In genomic region chr14:69660344-69661193, GRCh38 we compare ENCODE assay signal across 12 cellular contexts. TPM values are rescaled to one million over a fixed set of nuclear protein-coding genes. Genes with fewer than 3 reads are reported as not detected.
DNase-seq lines count a peak whose midpoint lies in the region; ATAC-seq, FAIRE-seq and TF ChIP-seq lines count a peak whose summit lies in the region.
"Had no signal": no experiment of that assay in that cellular context is flagged by ENCODE, and none has a peak within 500 bp of the region (broad histone marks: within the 10 kb centered on the region; RNA-seq: fewer than 3 reads in every experiment).

No MANE protein-coding gene starts in this region.

- no peak for TF ChIP-seq POLR2A in esophagus muscularis mucosa (IDR thresholded peaks at IDR 0.05; ENCODE audit: low read depth)

- H3K4me1 Mint-ChIP-seq in activated T-cell treated with anti-CD3 and anti-CD28 coated beads, Interleukin-2, amount 50 U/mL, for 24 hours (ENCODE audit: low read depth), result peaks cover 96% of the 10 kb centered on the region
- H3K4me1 Mint-ChIP-seq in activated CD4-positive, alpha-beta memory T cell treated with anti-CD3 and anti-CD28 coated beads for 36 hours (ENCODE audit: low read depth), result peaks cover 98% of the 10 kb centered on the region
- peaks cover 80% of the 10 kb centered on the region for H3K4me1 Mint-ChIP-seq in stimulated activated naive CD8-positive, alpha-beta T cell treated with anti-CD3 and anti-CD28 coated beads, Interleukin-15, amount 100 ng/mL, for 72 hours

- CTCF ChIA-PET in activated CD4-positive, alpha-beta memory T cell treated with anti-CD3 and anti-CD28 coated beads for 36 hours (lab: Charles Lee), result interaction anchor here (1.4 to 1.6 kb wide), 2 partner anchors 9 to 15 kb away, joined by 4 to 5 read pairs; no protein-coding TSS in a partner anchor

- intact Hi-C loops in activated CD4-positive, alpha-beta memory T cell treated with anti-CD3 and anti-CD28 coated beads for 36 hours (cut with micrococcal nuclease), result loop anchor here (1.0 kb wide), 1 partner anchor 8 kb away; no protein-coding TSS in a partner anchor
- intact Hi-C loops in esophagus muscularis mucosa (cut with DNase I), result no loop called here
- intact Hi-C loops in left colon (cut with DNase I, micrococcal nuclease), result no loop called here

- WGBS in esophagus muscularis mucosa, result 89% methylated on average over 2 of the region's 2 CpGs

- TF ChIP-seq CTCF in esophagus muscularis mucosa (IDR thresholded peaks at IDR 0.05), result no peak

- no peaks in the 10 kb centered on the region for H3K9me3 Mint-ChIP-seq in activated T-cell treated with anti-CD3 and anti-CD28 coated beads, Interleukin-2, amount 50 U/mL, for 24 hours
- no peaks in the 10 kb centered on the region for H3K9me3 Mint-ChIP-seq in activated CD4-positive, alpha-beta memory T cell treated with anti-CD3 and anti-CD28 coated beads for 36 hours
- no peaks in the 10 kb centered on the region for H3K9me3 Mint-ChIP-seq in stimulated activated naive CD8-positive, alpha-beta T cell treated with anti-CD3 and anti-CD28 coated beads, Interleukin-15, amount 100 ng/mL, for 72 hours

- H3K27me3 Mint-ChIP-seq in activated T-cell treated with anti-CD3 and anti-CD28 coated beads, Interleukin-2, amount 50 U/mL, for 24 hours, result no peaks in the 10 kb centered on the region
- H3K27me3 Mint-ChIP-seq in activated CD4-positive, alpha-beta memory T cell treated with anti-CD3 and anti-CD28 coated beads for 36 hours, result no peaks in the 10 kb centered on the region
- H3K27me3 Mint-ChIP-seq in stimulated activated naive CD8-positive, alpha-beta T cell treated with anti-CD3 and anti-CD28 coated beads, Interleukin-15, amount 100 ng/mL, for 72 hours, result no peaks in the 10 kb centered on the region

- no peak overlapping the region for H3K4me3 Mint-ChIP-seq in activated T-cell treated with anti-CD3 and anti-CD28 coated beads, Interleukin-2, amount 50 U/mL, for 24 hours
- H3K4me3 Mint-ChIP-seq in activated CD4-positive, alpha-beta memory T cell treated with anti-CD3 and anti-CD28 coated beads for 36 hours, result no peak overlapping the region
- peak overlapping the region in 1 of 2 donors; percentile 14 for H3K4me3 Mint-ChIP-seq in stimulated activated naive CD8-positive, alpha-beta T cell treated with anti-CD3 and anti-CD28 coated beads, Interleukin-15, amount 100 ng/mL, for 72 hours

- TF ChIP-seq EP300 in esophagus muscularis mucosa (IDR thresholded peaks at IDR 0.05), result no peak

- H3K4me3 ChIP-seq in esophagus muscularis mucosa, result no peak overlapping the region
- H3K4me3 ChIP-seq: SJSA1 had no signal

- H3K36me3 ChIP-seq in esophagus muscularis mucosa, result peaks cover 0 to 17% (median 8%) of the 10 kb centered on the region in 4 donors
- H3K36me3 ChIP-seq: SJSA1 had no signal

- H3K9me3 ChIP-seq in esophagus muscularis mucosa, result no peaks in the 10 kb centered on the region
- H3K9me3 ChIP-seq: SJSA1 had no signal

- peaks cover 76 to 99% (median 89%) of the 10 kb centered on the region in 4 donors for H3K4me1 ChIP-seq in esophagus muscularis mucosa

- DNase-seq in activated T-cell treated with anti-CD3 and anti-CD28 coated beads, Interleukin-2, amount 50 U/mL, for 24 hours, result no peak
- DNase-seq in activated T-cell treated with anti-CD3 and anti-CD28 coated beads, Interleukin-2, amount 50 U/mL, for 1 hour, result no peak
- DNase-seq in activated CD4-positive, alpha-beta memory T cell treated with anti-CD3 and anti-CD28 coated beads for 36 hours, result peak; percentile 67
- DNase-seq in esophagus muscularis mucosa (ENCODE audit: extremely low spot score), result no peak
- peak in 1 of 2 donors; percentile 44 for DNase-seq in stimulated activated naive CD8-positive, alpha-beta T cell treated with anti-CD3 and anti-CD28 coated beads, Interleukin-15, amount 100 ng/mL, for 72 hours
- DNase-seq in left colon, result no peak
- DNase-seq in urothelium cell line (ENCODE audit: low spot score), result no peak
- DNase-seq in GM03348 (ENCODE audit: low spot score), result no peak
- DNase-seq: activated effector memory CD4-positive, alpha-beta T cell treated with anti-CD3 and anti-CD28 coated beads, Interleukin-2, amount 50 U/mL, for 16 hours; DMS 273 treated with DMSO at 0.1 percent for 48 hours; NCI-H2029 had no signal

- H3K27me3 ChIP-seq in esophagus muscularis mucosa, result no peaks in the 10 kb centered on the region
- H3K27me3 ChIP-seq: SJSA1 had no signal

- peaks cover 97% of the 10 kb centered on the region for H3K36me3 Mint-ChIP-seq in activated T-cell treated with anti-CD3 and anti-CD28 coated beads, Interleukin-2, amount 50 U/mL, for 24 hours (ENCODE audit: low read depth)
- peaks cover 37% of the 10 kb centered on the region for H3K36me3 Mint-ChIP-seq in activated CD4-positive, alpha-beta memory T cell treated with anti-CD3 and anti-CD28 coated beads for 36 hours

- ATAC-seq in stimulated activated naive CD8-positive, alpha-beta T cell treated with anti-CD3 and anti-CD28 coated beads, Interleukin-15, amount 100 ng/mL, for 72 hours, result peak; percentile 92
- ATAC-seq in left colon, result no peak

- H3K27ac Mint-ChIP-seq in activated T-cell treated with anti-CD3 and anti-CD28 coated beads, Interleukin-2, amount 50 U/mL, for 24 hours, result peak overlapping the region; percentile 90
- H3K27ac Mint-ChIP-seq in activated CD4-positive, alpha-beta memory T cell treated with anti-CD3 and anti-CD28 coated beads for 36 hours, result peak overlapping the region; percentile 83
- peak overlapping the region in 1 of 2 donors; percentile 31 for H3K27ac Mint-ChIP-seq in stimulated activated naive CD8-positive, alpha-beta T cell treated with anti-CD3 and anti-CD28 coated beads, Interleukin-15, amount 100 ng/mL, for 72 hours

- H3K27ac ChIP-seq in esophagus muscularis mucosa (replicated peaks in 1 of 4), result peak overlapping the region; percentile 73 to 83 (median 80)
- H3K27ac ChIP-seq: SJSA1 had no signal

- POLR2A ChIA-PET in activated CD4-positive, alpha-beta memory T cell treated with anti-CD3 and anti-CD28 coated beads for 36 hours (lab: Charles Lee), result interaction anchor here (0.7 to 2.0 kb wide), 6 partner anchors 10 to 48 kb away, joined by 3 to 8 read pairs (median 5); no protein-coding TSS in a partner anchor

- FAIRE-seq in urothelium cell line (lab: Jason Lieb, UNC), result no peak

RNA-seq across cellular contexts. Expression of gene SUSD6, which starts 49.2 kb away (rescaled TPM):
- 10 to 100 TPM; 69.9 to 72.2 TPM for total RNA-seq in activated CD4-positive, alpha-beta memory T cell treated with anti-CD3 and anti-CD28 coated beads for 36 hours
- 10 to 100 TPM; 21.2 to 89.5 (median 43.5) TPM for total RNA-seq in esophagus muscularis mucosa
- total RNA-seq in left colon, result 10 to 100 TPM; 73.8 to 98.9 TPM
